ENCODE assay signal across 19 cellular contexts in genomic region chr4:23946307-23946706, GRCh38. TPM values are rescaled to one million over a fixed set of nuclear protein-coding genes. Genes with fewer than 3 reads are reported as not detected.
DNase-seq lines count a peak whose midpoint lies in the region; ATAC-seq and TF ChIP-seq lines count a peak whose summit lies in the region.
"Had no signal": no experiment of that assay in that cellular context is flagged by ENCODE, and none has a peak within 500 bp of the region (broad histone marks: within the 10 kb centered on the region; RNA-seq: fewer than 3 reads in every experiment).

No MANE protein-coding gene starts in this region.

- no peak overlapping the region for H2BK20ac ChIP-seq in H9 (ENCODE audit: low read depth, low read length, poor library complexity, severe bottlenecking)

- no peak overlapping the region for H4K91ac ChIP-seq in H9 (ENCODE audit: insufficient read length, low read depth, low read length)

- H3K9ac ChIP-seq in H9 (ENCODE audit: extremely low read depth, insufficient read length, low read length): no peak overlapping the region

- H3K9me3 ChIP-seq in H9 (ENCODE audit: control insufficient read depth, low read depth, low read length) (no peaks in the 10 kb centered on the region), hepatocyte (ENCODE audit: low read depth) (no peaks in the 10 kb centered on the region), psoas muscle (no peaks in the 10 kb centered on the region), uterus (no peaks in the 10 kb centered on the region)
- H3K9me3 ChIP-seq: mucosa of descending colon, SJCRH30 had no signal

- 0 out of 2 replicates have a peak overlapping the region, but pooled peaks have one; percentile 15 for H3K14ac ChIP-seq in H9 (ENCODE audit: insufficient read depth, low read length)

- intact Hi-C loops in psoas muscle (cut with DNase I) (loop anchor here in 1 of 2 donors (5.0 to 10.0 kb wide), 2 partner anchors 69 to 468 kb away; no protein-coding TSS in a partner anchor), uterus (cut with DNase I; ENCODE audit: low total_unique reads) (no loop called here)

- no peak overlapping the region for H2BK120ac ChIP-seq in H9 (ENCODE audit: low read depth, low read length, poor library complexity, severe bottlenecking)

- no CpG with 5 or more reads among the region's 6 CpGs for WGBS in H9 (ENCODE audit: extremely low coverage, insufficient read length, low lambda C conversion rate)
- 93% methylated on average over 6 of the region's 6 CpGs for WGBS in hepatocyte (ENCODE audit: low lambda C conversion rate, missing lambda C conversion rate)
- WGBS in psoas muscle, 3 donors: 30 to 50% (median 36%) methylated on average over 6 of the region's 6 CpGs

- TF ChIP-seq CTCF in H9 (conservative IDR thresholded peaks at IDR 0.05) (no peak), hepatocyte (IDR thresholded peaks at IDR 0.05; ENCODE audit: poor library complexity) (no peak), psoas muscle (IDR thresholded peaks at IDR 0.05) (no peak), uterus (IDR thresholded peaks at IDR 0.05) (no peak)

- H2AK5ac ChIP-seq in H9 (ENCODE audit: insufficient read length, low read length): no peak overlapping the region

- H3K27me3 Mint-ChIP-seq in H9 (ENCODE audit: low read depth): no peaks in the 10 kb centered on the region
- H3K27me3 Mint-ChIP-seq: activated naive CD8-positive, alpha-beta T cell treated with anti-CD3 and anti-CD28 coated beads, Interleukin-2, amount 10 ng/mL, durations not matched to agents 7 days and 5 days; stimulated activated naive B cell treated with anti-CD40 and anti-IgM and Interleukin-4, amounts not matched to agents 10 μg/mL and 1 μg/mL and 100 μg/mL, for 72 hours had no signal

- H4K8ac ChIP-seq in H9 (replicated peaks; ENCODE audit: insufficient read length, low read depth, low read length): no peak overlapping the region

- H3K79me2 ChIP-seq in H9 (ENCODE audit: insufficient read depth, low read length) (no peaks in the 10 kb centered on the region), hepatocyte (no peaks in the 10 kb centered on the region)

- no peaks in the 10 kb centered on the region for H3K9me2 ChIP-seq in hepatocyte (replicated peaks; ENCODE audit: insufficient read depth)

- no peak overlapping the region for H3K4me3 ChIP-seq in hepatocyte
- no peak overlapping the region for H3K4me3 ChIP-seq in psoas muscle
- H3K4me3 ChIP-seq in uterus: no peak overlapping the region
- H3K4me3 ChIP-seq: mucosa of descending colon, SJCRH30 had no signal

- H3K27ac Mint-ChIP-seq in H9: no peak overlapping the region
- H3K27ac Mint-ChIP-seq: activated naive CD8-positive, alpha-beta T cell treated with anti-CD3 and anti-CD28 coated beads, Interleukin-2, amount 10 ng/mL, durations not matched to agents 7 days and 5 days; stimulated activated naive B cell treated with anti-CD40 and anti-IgM and Interleukin-4, amounts not matched to agents 10 μg/mL and 1 μg/mL and 100 μg/mL, for 72 hours had no signal

- no peak overlapping the region for H3T11ph ChIP-seq in H9 (ENCODE audit: low read length)

- H3K56ac ChIP-seq in H9 (ENCODE audit: insufficient read length, low read depth, low read length): no peak overlapping the region

- no peak overlapping the region for H2BK15ac ChIP-seq in H9 (ENCODE audit: low read depth, low read length)

- no peaks in the 10 kb centered on the region for H3K36me3 Mint-ChIP-seq in H9 (ENCODE audit: insufficient read depth in 1 of 3, low read depth in 3 of 3)
- H3K36me3 Mint-ChIP-seq: activated naive CD8-positive, alpha-beta T cell treated with anti-CD3 and anti-CD28 coated beads, Interleukin-2, amount 10 ng/mL, durations not matched to agents 7 days and 5 days; stimulated activated naive B cell treated with anti-CD40 and anti-IgM and Interleukin-4, amounts not matched to agents 10 μg/mL and 1 μg/mL and 100 μg/mL, for 72 hours had no signal

- H3K4me2 ChIP-seq in H9 (ENCODE audit: insufficient read depth, insufficient read length, low read length) (no peak overlapping the region), hepatocyte (no peak overlapping the region)

- no peaks in the 10 kb centered on the region for H3K9me3 Mint-ChIP-seq in H9
- H3K9me3 Mint-ChIP-seq: activated naive CD8-positive, alpha-beta T cell treated with anti-CD3 and anti-CD28 coated beads, Interleukin-2, amount 10 ng/mL, durations not matched to agents 7 days and 5 days had no signal

- no peak overlapping the region for H2BK12ac ChIP-seq in H9 (ENCODE audit: insufficient read length, low read depth, low read length)

- H4K20me1 ChIP-seq in H9 (ENCODE audit: control insufficient read depth, insufficient read depth, insufficient read length) (no peaks in the 10 kb centered on the region), hepatocyte (ENCODE audit: insufficient read depth, poor library complexity, severe bottlenecking) (no peaks in the 10 kb centered on the region)

- H4K5ac ChIP-seq in H9 (ENCODE audit: insufficient read length, low read depth, low read length): no peak overlapping the region

- H2BK5ac ChIP-seq in H9 (ENCODE audit: insufficient read length, low read length): no peak overlapping the region

- ATAC-seq in psoas muscle (peak in 3 of 4 donors; percentile 17 to 28 (median 20)), HG03135 (IDR thresholded peaks at IDR 0.05; ENCODE audit: unreplicated experiment) (no peak)
- ATAC-seq: left lobe of liver; stimulated activated naive B cell treated with anti-CD40 and anti-IgM and Interleukin-4, amounts not matched to agents 10 μg/mL and 1 μg/mL and 100 μg/mL, for 72 hours had no signal

- no peak overlapping the region for H3K4me3 Mint-ChIP-seq in H9
- H3K4me3 Mint-ChIP-seq: activated naive CD8-positive, alpha-beta T cell treated with anti-CD3 and anti-CD28 coated beads, Interleukin-2, amount 10 ng/mL, durations not matched to agents 7 days and 5 days; stimulated activated naive B cell treated with anti-CD40 and anti-IgM and Interleukin-4, amounts not matched to agents 10 μg/mL and 1 μg/mL and 100 μg/mL, for 72 hours had no signal

- peaks cover 20 to 22% of the 10 kb centered on the region in 2 experiments for H3K4me1 Mint-ChIP-seq in H9
- H3K4me1 Mint-ChIP-seq: activated naive CD8-positive, alpha-beta T cell treated with anti-CD3 and anti-CD28 coated beads, Interleukin-2, amount 10 ng/mL, durations not matched to agents 7 days and 5 days; stimulated activated naive B cell treated with anti-CD40 and anti-IgM and Interleukin-4, amounts not matched to agents 10 μg/mL and 1 μg/mL and 100 μg/mL, for 72 hours had no signal

- H3K79me1 ChIP-seq in H9 (ENCODE audit: insufficient read depth, low read depth, low read length, poor library complexity, severe bottlenecking): no peaks in the 10 kb centered on the region

- no peak for TF ChIP-seq POLR2A in uterus (IDR thresholded peaks at IDR 0.05)

- no peaks in the 10 kb centered on the region for H3K27me3 ChIP-seq in H9 (ENCODE audit: insufficient read depth, low read length)
- H3K27me3 ChIP-seq in hepatocyte: no peaks in the 10 kb centered on the region
- no peaks in the 10 kb centered on the region for H3K27me3 ChIP-seq in psoas muscle (ENCODE audit: insufficient read depth in 3 of 3, low read length in 2 of 3)
- H3K27me3 ChIP-seq in uterus: no peaks in the 10 kb centered on the region
- H3K27me3 ChIP-seq: SJCRH30 had no signal

- H3K23ac ChIP-seq in H9 (ENCODE audit: insufficient read length, low read depth, low read length): no peak overlapping the region

- DNase-seq in Ammon's horn (ENCODE audit: low spot score) (peak; percentile 20), H9 (no peak), hepatocyte (ENCODE audit: low spot score) (no peak), psoas muscle (no peak), uterus (no peak), UCSD-AML1 (lab: John Stamatoyannopoulos, UW; ENCODE audit: unreplicated experiment) (no peak), NCI-H128 (lab: John Stamatoyannopoulos, UW; ENCODE audit: unreplicated experiment) (no peak)
- DNase-seq: activated CD4-positive, alpha-beta T cell treated with anti-CD3 and anti-CD28 coated beads for 1 hour; activated effector memory CD4-positive, alpha-beta T cell treated with anti-CD3 and anti-CD28 coated beads, Interleukin-2, amount 50 U/mL, for 16 hours; activated naive CD8-positive, alpha-beta T cell treated with anti-CD3 and anti-CD28 coated beads, Interleukin-2, amount 10 ng/mL, durations not matched to agents 7 days and 5 days; mucosa of descending colon; NCI-H1105 treated with DMSO at 0.1 percent for 48 hours; stimulated activated CD4-positive, alpha-beta T cell treated with anti-CD3 and anti-CD28 coated beads, Interleukin-4, amount 100 ng/mL, for 24 hours; stimulated activated naive B cell treated with anti-CD40 and anti-IgM and Interleukin-4, amounts not matched to agents 10 μg/mL and 1 μg/mL and 100 μg/mL, for 72 hours had no signal

- H3K4ac ChIP-seq in H9 (ENCODE audit: low read depth, low read length): no peak overlapping the region

- peaks cover 5% of the 10 kb centered on the region; the same call in 1 of the 2 replicates for H3K4me1 ChIP-seq in H9 (ENCODE audit: insufficient read depth, low read length)
- H3K4me1 ChIP-seq in hepatocyte (ENCODE audit: insufficient read depth): no peaks in the 10 kb centered on the region
- peaks cover 9% of the 10 kb centered on the region for H3K4me1 ChIP-seq in psoas muscle
- no peaks in the 10 kb centered on the region for H3K4me1 ChIP-seq in uterus

- H3K36me3 ChIP-seq in hepatocyte (replicated peaks; ENCODE audit: insufficient read depth, low read depth) (no peaks in the 10 kb centered on the region), psoas muscle (ENCODE audit: insufficient read depth in 1 of 2, low read depth in 1 of 2) (no peaks in the 10 kb centered on the region), uterus (no peaks in the 10 kb centered on the region)
- H3K36me3 ChIP-seq: SJCRH30 had no signal

- H2AFZ ChIP-seq in H9 (ENCODE audit: low read length): no peak overlapping the region
- H2AFZ ChIP-seq in hepatocyte: no peak overlapping the region

- H3K27ac ChIP-seq in H9 (ENCODE audit: insufficient read length, low read depth, low read length) (no peak overlapping the region), hepatocyte (peak overlapping the region; percentile 61), psoas muscle (peak overlapping the region; percentile 61), uterus (no peak overlapping the region)

- H3K18ac ChIP-seq in H9 (ENCODE audit: insufficient read length, low read depth, low read length): no peak overlapping the region

- H3K23me2 ChIP-seq in H9 (ENCODE audit: insufficient read length, low read depth, low read length, poor library complexity, severe bottlenecking): no peaks in the 10 kb centered on the region

RNA-seq across cellular contexts. Expression of gene PPARGC1A, which starts 56.5 kb away (rescaled TPM):
- total RNA-seq in H9 (2021) (1.2 and 1.7 TPM in 2 replicates), hepatocyte (16.6 and 18.7 TPM in 2 replicates), psoas muscle (10 to 100 TPM in 3 of 4 donors, 1 to 10 TPM in 1; 7.8 to 89.3 (median 53.0) TPM), uterus (1 to 10 TPM; 1.5 to 6.0 (median 3.2) TPM)
- polyA plus RNA-seq in hepatocyte (4.2 and 6.7 TPM in 2 replicates), psoas muscle (10 to 100 TPM; 13.0 to 64.3 (median 33.1) TPM)
- total RNA-seq: activated naive CD8-positive, alpha-beta T cell treated with anti-CD3 and anti-CD28 coated beads, Interleukin-2, amount 10 ng/mL, durations not matched to agents 7 days and 5 days; pulmonary artery endothelial cell; T-helper 1 cell treated with Interleukin-12 subunit alpha and Interleukin-12 subunit beta and Interleukin-4 antibody, amounts not matched to agents 30 ng/mL and 1 ng/mL, for 36 hours had no signal

Comparison
In these comparisons a context has a peak if more than half of its experiments do, and no peak if none do; other contexts are left out.
1. H3K27ac ChIP-seq: peak in hepatocyte (single experiment) and psoas muscle (single experiment); none in H9 (single experiment) and uterus (0 of 2).